13 cellular contexts compared by ENCODE assay signal in the genomic region with DNA sequence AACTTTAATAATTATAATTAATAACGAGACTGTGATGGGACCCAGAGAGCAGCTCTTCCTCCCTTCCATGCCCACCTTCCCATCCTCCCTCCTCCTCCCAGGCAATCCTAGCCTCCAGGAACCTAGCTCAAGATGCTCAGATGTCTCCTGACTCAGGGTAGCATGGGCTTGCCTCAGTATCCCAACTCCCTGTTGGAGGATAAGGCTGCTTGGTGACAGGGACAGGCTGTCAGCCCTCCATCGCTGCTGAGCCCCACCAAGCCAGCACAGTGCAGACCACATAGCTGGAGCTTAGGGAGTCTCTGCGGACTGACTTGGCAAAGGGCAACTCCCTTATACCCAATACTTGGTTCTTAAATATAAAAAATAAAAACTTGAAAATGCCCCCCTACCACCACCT. TPM values are rescaled to one million over a fixed set of nuclear protein-coding genes. Genes with fewer than 3 reads are reported as not detected.
DNase-seq lines count a peak whose midpoint lies in the region; ATAC-seq, FAIRE-seq and TF ChIP-seq lines count a peak whose summit lies in the region.
"Had no signal": no experiment of that assay in that cellular context is flagged by ENCODE, and none has a peak within 500 bp of the region (broad histone marks: within the 10 kb centered on the region; RNA-seq: fewer than 3 reads in every experiment).

No MANE protein-coding gene starts in this region.

- H3K4me2 ChIP-seq in OCI-LY7 (ENCODE audit: low read length) (peak overlapping the region; percentile 85; the same call in 1 of the 2 replicates), endothelial cell of umbilical vein (ENCODE audit: insufficient read depth, low read length) (no peak overlapping the region)

- POLR2A ChIA-PET in CD8-positive, alpha-beta memory T cell (lab: Charles Lee): interaction anchor here (0.5 to 6.2 kb wide), 8 partner anchors 10 to 48 kb away, joined by 3 to 64 read pairs (median 14); partner anchors contain the start of gene MYH9
- POLR2A ChIA-PET in OCI-LY7 (lab: Charles Lee): interaction anchor here (0.5 to 3.2 kb wide), 4 partner anchors 17 to 37 kb away, joined by 3 to 10 read pairs (median 5); no protein-coding TSS in a partner anchor
- POLR2A ChIA-PET in endothelial cell of umbilical vein (lab: Charles Lee): interaction anchor here (0.7 to 4.3 kb wide), 7 partner anchors 11 to 92 kb away, joined by 3 to 19 read pairs (median 4); partner anchors contain the start of gene MYH9

- H3K9me3 ChIP-seq in CD8-positive, alpha-beta memory T cell (ENCODE audit: low read length): no peaks in the 10 kb centered on the region
- H3K9me3 ChIP-seq in OCI-LY7 (ENCODE audit: low read length) (peaks cover 8% of the 10 kb centered on the region; the same call in 1 of the 2 replicates), endothelial cell of umbilical vein (replicated peaks; ENCODE audit: control insufficient read depth, insufficient read depth, low read length) (no peaks in the 10 kb centered on the region), small intestine (ENCODE audit: control insufficient read depth, low read depth) (no peaks in the 10 kb centered on the region)
- H3K9me3 ChIP-seq: psoas muscle had no signal

- no peaks in the 10 kb centered on the region for H3K9me3 Mint-ChIP-seq in CD8-positive, alpha-beta memory T cell

- peak in 1 of 5 donors; percentile 15 for DNase-seq in CD8-positive, alpha-beta memory T cell
- DNase-seq in OCI-LY7 (ENCODE audit: low spot score): no peak
- DNase-seq in endothelial cell of umbilical vein (ENCODE audit: low read depth, low spot score): no peak
- no peak for DNase-seq in small intestine
- DNase-seq in HK-2 (ENCODE audit: unreplicated experiment): no peak
- DNase-seq in head of caudate nucleus: no peak
- DNase-seq: activated CD4-positive, CD25-positive, alpha-beta regulatory T cell; DMS79; kidney; NCI-H1694; psoas muscle had no signal

- H3K9me2 ChIP-seq in OCI-LY7 (ENCODE audit: insufficient read depth, low read length): no peaks in the 10 kb centered on the region

- CTCF ChIA-PET in CD8-positive, alpha-beta memory T cell (lab: Charles Lee): interaction anchor here (1.0 to 5.1 kb wide), 17 partner anchors 8 to 95 kb away, joined by 3 to 48 read pairs (median 6); no protein-coding TSS in a partner anchor
- CTCF ChIA-PET in OCI-LY7 (lab: Charles Lee; ENCODE audit: unreplicated experiment): no interaction called here
- CTCF ChIA-PET in endothelial cell of umbilical vein (lab: Charles Lee): interaction anchor here (8.1 kb wide), 1 partner anchor 94 kb away, joined by 63 read pairs; no protein-coding TSS in a partner anchor

- dilution Hi-C loops in endothelial cell of umbilical vein (cut with MboI; ENCODE audit: extremely low pct_ligation_motif_present, low sequenced_read_pairs): no loop called here

- H3K9ac ChIP-seq in endothelial cell of umbilical vein (replicated peaks; ENCODE audit: extremely low read depth, insufficient read depth, low read length): peak overlapping the region; percentile 2

- intact Hi-C loops in OCI-LY7 (cut with micrococcal nuclease; ENCODE audit: unreplicated experiment) (no loop called here), endothelial cell of umbilical vein (cut with micrococcal nuclease) (no loop called here), head of caudate nucleus (cut with DNase I) (no loop called here)

- H3K27me3 ChIP-seq in CD8-positive, alpha-beta memory T cell (ENCODE audit: insufficient read depth, low read length, poor library complexity, severe bottlenecking): no peaks in the 10 kb centered on the region
- H3K27me3 ChIP-seq in endothelial cell of umbilical vein (ENCODE audit: control insufficient read depth in 2 of 2, insufficient read depth in 2 of 2, low read length in 2 of 2) (no peaks in the 10 kb centered on the region), small intestine (ENCODE audit: control insufficient read depth in 2 of 2, insufficient read depth in 2 of 2, low read length in 2 of 2) (no peaks in the 10 kb centered on the region)

- H4K20me1 ChIP-seq in OCI-LY7 (ENCODE audit: insufficient read depth, low read length): peaks cover 8% of the 10 kb centered on the region; the same call in 1 of the 2 replicates
- H4K20me1 ChIP-seq in endothelial cell of umbilical vein (replicated peaks; ENCODE audit: control insufficient read depth, extremely low read depth, insufficient read depth, low read length): peaks cover 9% of the 10 kb centered on the region

- no peaks in the 10 kb centered on the region for H3K27me3 Mint-ChIP-seq in CD8-positive, alpha-beta memory T cell

- no TSS peak for BruUV-seq in OCI-LY7 (replicated peaks; lab: Mats Ljungman, UMichigan)
- BruUV-seq in endothelial cell of umbilical vein (replicated peaks; lab: Mats Ljungman, UMichigan): no TSS peak

- H3K9me1 ChIP-seq in endothelial cell of umbilical vein (replicated peaks; ENCODE audit: control insufficient read depth, extremely low read depth, insufficient read depth, low read length): no peaks in the 10 kb centered on the region

- H3K4me3 Mint-ChIP-seq in CD8-positive, alpha-beta memory T cell: peak overlapping the region; percentile 61 to 88 (median 84)

- ATAC-seq in HG03469 (IDR thresholded peaks at IDR 0.05; ENCODE audit: unreplicated experiment) (no peak), GM21619 (IDR thresholded peaks at IDR 0.05; ENCODE audit: unreplicated experiment) (no peak)
- ATAC-seq: psoas muscle had no signal

- peaks cover 4% of the 10 kb centered on the region for H3K36me3 ChIP-seq in CD8-positive, alpha-beta memory T cell (ENCODE audit: insufficient read depth, low read length)
- peaks cover 79% of the 10 kb centered on the region for H3K36me3 ChIP-seq in OCI-LY7 (ENCODE audit: insufficient read depth, low read length)
- H3K36me3 ChIP-seq in endothelial cell of umbilical vein (ENCODE audit: control insufficient read depth in 2 of 2, extremely low read depth in 1 of 2, insufficient read depth in 2 of 2, low read length in 2 of 2): peaks cover 5 to 12% of the 10 kb centered on the region in 2 experiments
- H3K36me3 ChIP-seq in small intestine (ENCODE audit: control insufficient read depth in 2 of 2, insufficient read depth in 2 of 2, low read length in 2 of 2): peaks cover 0 to 7% of the 10 kb centered on the region in 2 donors

- FAIRE-seq in endothelial cell of umbilical vein (lab: Jason Lieb, UNC) (no peak), small intestine (lab: Jason Lieb, UNC) (no peak)
- FAIRE-seq: kidney had no signal

- no peak overlapping the region for H3K4me3 ChIP-seq in CD8-positive, alpha-beta memory T cell (ENCODE audit: low read length)
- H3K4me3 ChIP-seq in OCI-LY7 (ENCODE audit: low read depth, low read length, poor library complexity, severe bottlenecking): no peak overlapping the region
- no peak overlapping the region for H3K4me3 ChIP-seq in endothelial cell of umbilical vein (replicated peaks in 1 of 3; ENCODE audit: insufficient read depth in 1 of 3, low read depth in 1 of 3, low read length in 3 of 3)
- no peak overlapping the region for H3K4me3 ChIP-seq in small intestine (ENCODE audit: low read depth in 1 of 2, low read length in 2 of 2)
- H3K4me3 ChIP-seq: psoas muscle had no signal

- H2AFZ ChIP-seq in OCI-LY7 (ENCODE audit: low read length): no peak overlapping the region
- H2AFZ ChIP-seq in endothelial cell of umbilical vein (ENCODE audit: low read depth, low read length): no peak overlapping the region

- H3K36me3 Mint-ChIP-seq in CD8-positive, alpha-beta memory T cell: peaks cover 0 to 59% (median 1%) of the 10 kb centered on the region in 3 donors

- TF ChIP-seq POLR2A in endothelial cell of umbilical vein (IDR thresholded peaks at IDR 0.05; ENCODE audit: low read depth, low read length): no peak

- H3K4me1 Mint-ChIP-seq in CD8-positive, alpha-beta memory T cell: peaks cover 89 to 96% (median 93%) of the 10 kb centered on the region in 3 donors

- peak overlapping the region; percentile 59 for H3K27ac ChIP-seq in CD8-positive, alpha-beta memory T cell (ENCODE audit: low read depth, low read length)
- H3K27ac ChIP-seq in OCI-LY7 (ENCODE audit: low read depth, low read length, poor library complexity, severe bottlenecking) (peak overlapping the region; percentile 86), endothelial cell of umbilical vein (ENCODE audit: insufficient read depth, low read depth, low read length) (peak overlapping the region; percentile 22), small intestine (ENCODE audit: low read depth in 1 of 2, low read length in 1 of 2) (peak overlapping the region; percentile 76 to 94)

- H3K4me1 ChIP-seq in CD8-positive, alpha-beta memory T cell (ENCODE audit: insufficient read depth, low read length): peaks cover 99% of the 10 kb centered on the region
- H3K4me1 ChIP-seq in OCI-LY7 (ENCODE audit: insufficient read depth, low read length, poor library complexity, severe bottlenecking) (peaks cover 71% of the 10 kb centered on the region), endothelial cell of umbilical vein (ENCODE audit: control insufficient read depth, extremely low read depth, insufficient read depth, low read length) (peaks cover 93% of the 10 kb centered on the region), small intestine (ENCODE audit: control insufficient read depth in 2 of 2, insufficient read depth in 1 of 2, low read depth in 1 of 2, low read length in 1 of 2) (peaks cover 20 to 35% of the 10 kb centered on the region in 2 donors)

- H3K79me2 ChIP-seq in OCI-LY7 (ENCODE audit: insufficient read depth, low read depth, low read length) (peaks cover 100% of the 10 kb centered on the region), endothelial cell of umbilical vein (ENCODE audit: control insufficient read depth, insufficient read depth, low read length) (peaks cover 98% of the 10 kb centered on the region)

- 74 to 90% (median 75%) methylated on average over 3 of the region's 3 CpGs for WGBS in small intestine, 3 donors

- H3K27ac Mint-ChIP-seq in CD8-positive, alpha-beta memory T cell: peak overlapping the region; percentile 89 to 99 (median 98)

- no peak for TF ChIP-seq CTCF in OCI-LY7 (conservative IDR thresholded peaks at IDR 0.05; ENCODE audit: low read length)
- TF ChIP-seq CTCF in endothelial cell of umbilical vein (IDR thresholded peaks at IDR 0.05; ENCODE audit: extremely low read depth in 1 of 2, insufficient read depth in 1 of 2, low read depth in 1 of 2, low read length in 2 of 2): no peak

RNA-seq across cellular contexts. Expression of gene MYH9, which starts 11.5 kb away (rescaled TPM):
- total RNA-seq in CD8-positive, alpha-beta memory T cell: 100 to 1,000 TPM; 680 to 684 TPM
- polyA plus RNA-seq in CD8-positive, alpha-beta memory T cell: 425 TPM
- 112 and 133 TPM in 2 replicates for total RNA-seq in OCI-LY7 (2014; rRNA removed; shearing (Covaris generic))
- total RNA-seq in OCI-LY7 (2022) (213 and 223 TPM in 2 replicates), endothelial cell of umbilical vein (1,331 and 1,413 TPM in 2 replicates)
- polyA plus RNA-seq in endothelial cell of umbilical vein (157 and 188 TPM in 2 replicates), small intestine (100 to 1,000 TPM in 2 of 3 donors, 10 to 100 TPM in 1; 95.4 to 156 (median 130) TPM)
- 377 and 396 TPM in 2 replicates for polyA plus RNA-seq in endothelial cell of umbilical vein (2011; cell fraction: cytosol; rRNA removed)
- polyA plus RNA-seq in endothelial cell of umbilical vein (2011; cell fraction: nucleus; rRNA removed): 759 and 766 TPM in 2 replicates
- polyA plus RNA-seq in endothelial cell of umbilical vein (2012): 496 and 585 TPM in 2 replicates
- 1,176 and 1,679 TPM in 2 replicates for polyA minus RNA-seq in endothelial cell of umbilical vein
- 42.9 TPM for polyA minus RNA-seq in endothelial cell of umbilical vein (2011; cell fraction: cytosol; rRNA and poly(A)+ RNA removed)
- polyA minus RNA-seq in endothelial cell of umbilical vein (2011; cell fraction: nucleus; rRNA and poly(A)+ RNA removed): 498 and 877 TPM in 2 replicates

Comparison
In these comparisons a context has a peak if more than half of its experiments do, and no peak if none do; other contexts are left out.
1. H3K27ac ChIP-seq: peak in every context shown above with its lines; median percentile 86 in OCI-LY7; 85 in small intestine; 59 in CD8-positive, alpha-beta memory T cell; 22 in endothelial cell of umbilical vein.